ENCODE assay signal across 16 cellular contexts in genomic region chr1:98792123-98792522, GRCh38.
A peak's percentile ranks its signal among the peaks of the same experiment; 100 is the strongest.
DNase-seq lines count a peak whose midpoint lies in the region; TF ChIP-seq lines count a peak whose summit lies in the region.
"Had no signal": no experiment of that assay in that cellular context is flagged by ENCODE, and none has a peak within 500 bp of the region (broad histone marks: within the 10 kb centered on the region; RNA-seq: fewer than 3 reads in every experiment).

No MANE protein-coding gene starts in this region.

- no peaks in the 10 kb centered on the region for H4K20me1 ChIP-seq in hepatocyte (ENCODE audit: insufficient read depth, poor library complexity, severe bottlenecking)

- H3K27ac ChIP-seq in hepatocyte (no peak overlapping the region), colonic mucosa (no peak overlapping the region)
- H3K27ac ChIP-seq: epithelial cell of prostate, heart right ventricle, skin epidermis had no signal

- intact Hi-C loops in head of caudate nucleus (cut with DNase I) (loop anchor here (10.0 kb wide), 1 partner anchor 63 kb away; no protein-coding TSS in a partner anchor), colonic mucosa (cut with DNase I) (loop anchor here (10.0 kb wide), 1 partner anchor 153 kb away; no protein-coding TSS in a partner anchor)

- H3K36me3 ChIP-seq in H7 (replicated peaks; ENCODE audit: control insufficient read depth, insufficient read depth, low read length), result no peaks in the 10 kb centered on the region
- no peaks in the 10 kb centered on the region for H3K36me3 ChIP-seq in hepatocyte (replicated peaks; ENCODE audit: insufficient read depth, low read depth)
- H3K36me3 ChIP-seq in colonic mucosa, result no peaks in the 10 kb centered on the region
- H3K36me3 ChIP-seq: heart right ventricle had no signal

- no peak overlapping the region for H3K4me2 ChIP-seq in hepatocyte

- no peaks in the 10 kb centered on the region for H3K9me2 ChIP-seq in hepatocyte (replicated peaks; ENCODE audit: insufficient read depth)

- H3K4me3 ChIP-seq in AG10803 (ENCODE audit: low read length), result no peak overlapping the region
- H3K4me3 ChIP-seq in H7 (ENCODE audit: insufficient read depth, low read depth, low read length), result no peak overlapping the region
- no peak overlapping the region for H3K4me3 ChIP-seq in hepatocyte
- H3K4me3 ChIP-seq in colonic mucosa, result no peak overlapping the region
- H3K4me3 ChIP-seq: heart right ventricle, skin epidermis, testis had no signal

- no peak overlapping the region for H2AFZ ChIP-seq in hepatocyte

- H3K9ac ChIP-seq in colonic mucosa (ENCODE audit: low read depth in 2 of 2, low read length in 2 of 2), result no peak overlapping the region

- DNase-seq in AG10803 (ENCODE audit: low read depth), result peak; percentile 4
- peak; percentile 7 for DNase-seq in H7
- DNase-seq in amniotic epithelial cell (ENCODE audit: low read depth), result peak; percentile 24
- DNase-seq in hepatocyte (ENCODE audit: low spot score), result peak; percentile 16
- no peak for DNase-seq in head of caudate nucleus
- no peak for DNase-seq in NCI-H2107 treated with DMSO at 0.1 percent for 48 hours (lab: John Stamatoyannopoulos, UW; ENCODE audit: unreplicated experiment)
- DNase-seq in colonic mucosa, result no peak
- DNase-seq in NCI-H146 treated with DMSO at 0.1 percent for 48 hours (lab: John Stamatoyannopoulos, UW; ENCODE audit: unreplicated experiment), result no peak
- DNase-seq: activated CD4-positive, alpha-beta memory T cell treated with anti-CD3 and anti-CD28 coated beads, Interleukin-2, amount 10 ng/mL, durations not matched to agents 7 days and 5 days; activated naive CD8-positive, alpha-beta T cell treated with anti-CD3 and anti-CD28 coated beads, Interleukin-2, amount 50 U/mL, for 24 hours; DMS153; heart right ventricle; NCI-H2081; testis had no signal

- H3K9me3 ChIP-seq in hepatocyte (ENCODE audit: low read depth) (no peaks in the 10 kb centered on the region), colonic mucosa (no peaks in the 10 kb centered on the region)
- H3K9me3 ChIP-seq: testis had no signal

- WGBS in hepatocyte (ENCODE audit: low lambda C conversion rate, missing lambda C conversion rate), result 13% methylated on average over 1 of the region's 1 CpG

- no peaks in the 10 kb centered on the region for H3K27me3 ChIP-seq in H7 (ENCODE audit: control insufficient read depth, insufficient read depth, low read length)
- no peaks in the 10 kb centered on the region for H3K27me3 ChIP-seq in hepatocyte
- H3K27me3 ChIP-seq in colonic mucosa, result no peaks in the 10 kb centered on the region
- H3K27me3 ChIP-seq: heart right ventricle, testis had no signal

- H3K79me2 ChIP-seq in hepatocyte, result no peaks in the 10 kb centered on the region

- no peaks in the 10 kb centered on the region for H3K4me1 ChIP-seq in hepatocyte (ENCODE audit: insufficient read depth)
- no peaks in the 10 kb centered on the region for H3K4me1 ChIP-seq in colonic mucosa
- H3K4me1 ChIP-seq: heart right ventricle, testis had no signal

- no peak for TF ChIP-seq CTCF in AG10803 (conservative IDR thresholded peaks at IDR 0.05; ENCODE audit: low read length)
- TF ChIP-seq CTCF in hepatocyte (IDR thresholded peaks at IDR 0.05; ENCODE audit: poor library complexity), result no peak
- no peak for TF ChIP-seq CTCF in colonic mucosa (IDR thresholded peaks at IDR 0.05)

Comparison
In these comparisons a context has a peak if more than half of its experiments do, and no peak if none do; other contexts are left out.
1. DNase-seq: peak in AG10803 (single experiment), H7 (single experiment), amniotic epithelial cell (single experiment) and hepatocyte (single experiment); none in head of caudate nucleus (0 of 42), NCI-H2107 treated with DMSO at 0.1 percent for 48 hours (single experiment), colonic mucosa (single experiment) and NCI-H146 treated with DMSO at 0.1 percent for 48 hours (single experiment).